ENCODE assay signal across 19 cellular contexts in the genomic region with DNA sequence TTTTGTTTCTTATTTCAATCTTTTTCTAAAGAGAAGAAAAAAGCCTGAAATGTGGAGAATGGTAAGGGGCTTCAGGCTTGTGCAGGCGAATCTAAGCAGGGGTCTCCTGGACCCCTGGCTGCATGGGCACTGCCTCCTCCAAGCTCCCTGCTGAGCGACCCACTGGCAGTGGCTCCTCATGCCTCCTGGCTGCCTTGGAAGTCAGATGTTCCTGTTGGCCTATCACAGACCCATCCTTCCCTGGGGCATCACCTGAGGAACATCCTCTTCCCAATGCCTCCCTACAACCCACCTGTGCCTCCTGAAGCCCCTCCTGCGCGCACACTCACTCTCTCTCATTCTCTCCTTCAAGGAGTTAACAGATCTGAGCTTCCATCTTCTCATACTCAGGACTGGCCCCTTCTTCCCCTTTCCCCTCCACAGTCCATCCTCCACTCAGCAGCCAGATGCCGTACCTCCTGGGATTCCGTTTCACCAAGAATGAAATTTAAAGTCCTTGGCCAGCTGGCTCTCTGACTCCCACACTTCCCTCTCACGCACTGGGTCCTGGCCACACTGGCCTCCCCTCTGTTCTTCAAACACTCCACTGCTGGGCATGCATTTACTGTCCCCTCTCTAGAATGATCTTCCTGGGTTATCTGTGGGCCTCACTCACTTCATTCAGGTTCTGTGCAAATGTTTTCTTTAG.
"Had no signal": no experiment of that assay in that cellular context is flagged by ENCODE, and none has a peak within 500 bp of the region (broad histone marks: within the 10 kb centered on the region; RNA-seq: fewer than 3 reads in every experiment).

No MANE protein-coding gene starts in this region.

- ATAC-seq: activated naive CD8-positive, alpha-beta T cell treated with anti-CD3 and anti-CD28 coated beads, Interleukin-2, amount 50 U/mL, for 24 hours; effector memory CD8-positive, alpha-beta T cell; left lung had no signal

- H3K4me3 ChIP-seq: left lung, SJCRH30, skin epidermis had no signal

- H3K9me3 Mint-ChIP-seq: effector memory CD8-positive, alpha-beta T cell had no signal

- FAIRE-seq: urothelium cell line had no signal

- H3K27me3 Mint-ChIP-seq: activated CD4-positive, alpha-beta T cell treated with anti-CD3 and anti-CD28 coated beads, Interleukin-2, amount 10 ng/mL, durations not matched to agents 24 days and 14 days; activated naive CD8-positive, alpha-beta T cell treated with anti-CD3 and anti-CD28 coated beads, Interleukin-2, amount 50 U/mL, for 24 hours; effector memory CD8-positive, alpha-beta T cell; stimulated activated naive CD8-positive, alpha-beta T cell treated with anti-CD3 and anti-CD28 coated beads, Interleukin-15, Interleukin-2, amounts not matched to agents 100 ng/mL and 50 ng/mL, for 24 hours had no signal

- H3K36me3 ChIP-seq: left lung, SJCRH30 had no signal

- H3K9me3 ChIP-seq: left lung, SJCRH30 had no signal

- H3K4me3 Mint-ChIP-seq: activated CD4-positive, alpha-beta T cell treated with anti-CD3 and anti-CD28 coated beads, Interleukin-2, amount 10 ng/mL, durations not matched to agents 24 days and 14 days; activated naive CD8-positive, alpha-beta T cell treated with anti-CD3 and anti-CD28 coated beads, Interleukin-2, amount 50 U/mL, for 24 hours; effector memory CD8-positive, alpha-beta T cell; stimulated activated naive CD8-positive, alpha-beta T cell treated with anti-CD3 and anti-CD28 coated beads, Interleukin-15, Interleukin-2, amounts not matched to agents 100 ng/mL and 50 ng/mL, for 24 hours had no signal

- H3K27ac ChIP-seq: left lung, SJCRH30 had no signal

- H3K4me1 ChIP-seq: SJCRH30 had no signal

- DNase-seq: activated CD4-positive, alpha-beta T cell treated with anti-CD3 and anti-CD28 coated beads, Interleukin-2, amount 10 ng/mL, durations not matched to agents 24 days and 14 days; activated CD4-positive, CD25-positive, alpha-beta regulatory T cell; activated gamma-delta T cell; activated naive CD8-positive, alpha-beta T cell treated with anti-CD3 and anti-CD28 coated beads, Interleukin-2, amount 50 U/mL, for 24 hours; activated T-cell treated with anti-CD3 and anti-CD28 coated beads, Interleukin-2, amount 50 U/mL, for 1 hour; aorta; cerebellar nuclear complex; dermis blood vessel endothelial cell; effector memory CD8-positive, alpha-beta T cell; erythroblast; left lung; mammary epithelial cell; naive B cell; posterior cingulate gyrus; SJCRH30; stimulated activated CD4-positive, alpha-beta T cell treated with anti-CD3 and anti-CD28 coated beads, Interleukin-4, amount 100 ng/mL, for 24 hours had no signal

- H3K27ac Mint-ChIP-seq: activated CD4-positive, alpha-beta T cell treated with anti-CD3 and anti-CD28 coated beads, Interleukin-2, amount 10 ng/mL, durations not matched to agents 24 days and 14 days; activated naive CD8-positive, alpha-beta T cell treated with anti-CD3 and anti-CD28 coated beads, Interleukin-2, amount 50 U/mL, for 24 hours; stimulated activated naive CD8-positive, alpha-beta T cell treated with anti-CD3 and anti-CD28 coated beads, Interleukin-15, Interleukin-2, amounts not matched to agents 100 ng/mL and 50 ng/mL, for 24 hours had no signal
